In the genomic region with DNA sequence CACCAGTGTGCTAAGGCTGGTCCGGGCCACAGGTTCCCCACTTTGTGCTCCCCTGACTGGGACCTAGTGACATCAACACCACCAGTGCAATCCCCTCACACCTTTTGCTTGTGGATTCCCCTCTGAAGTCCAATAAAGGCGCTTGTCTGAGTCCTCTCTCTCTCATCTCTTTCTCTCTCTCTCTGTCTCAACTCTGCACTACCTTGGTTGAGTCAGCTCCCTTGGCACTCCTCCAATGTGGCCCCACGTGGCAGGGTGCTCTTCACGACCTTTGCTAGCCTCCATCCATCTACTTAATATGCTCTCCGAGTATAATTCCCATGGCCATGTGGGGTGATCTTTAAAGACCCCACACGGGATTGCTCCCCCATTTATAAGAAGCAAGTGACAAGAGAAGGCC, we compare ENCODE assay signal across 19 cellular contexts.
A peak's percentile ranks its signal among the peaks of the same experiment; 100 is the strongest.
DNase-seq lines count a peak whose midpoint lies in the region; ATAC-seq and TF ChIP-seq lines count a peak whose summit lies in the region.
"Had no signal": no experiment of that assay in that cellular context is flagged by ENCODE, and none has a peak within 500 bp of the region (broad histone marks: within the 10 kb centered on the region; RNA-seq: fewer than 3 reads in every experiment).

No MANE protein-coding gene starts in this region.

- no peak overlapping the region for H3K9ac ChIP-seq in PC-3 (ENCODE audit: low read length)

- no peaks in the 10 kb centered on the region for H3K9me3 Mint-ChIP-seq in MCF 10A (ENCODE audit: unreplicated experiment)
- H3K9me3 Mint-ChIP-seq in stimulated activated effector memory CD8-positive, alpha-beta T cell treated with anti-CD3 and anti-CD28 coated beads, Interleukin-12 subunit alpha, Interleukin-12 subunit beta, amount 100 ng/mL, for 72 hours = no peaks in the 10 kb centered on the region
- H3K9me3 Mint-ChIP-seq: mesothelial cell of epicardium had no signal

- H3K4me1 ChIP-seq in breast epithelium = no peaks in the 10 kb centered on the region
- H3K4me1 ChIP-seq in PC-3 (ENCODE audit: insufficient read depth, low read length) = peaks cover 11% of the 10 kb centered on the region
- H3K4me1 ChIP-seq: right atrium auricular region, testis had no signal

- no peak overlapping the region for H3K4me3 Mint-ChIP-seq in MCF 10A (ENCODE audit: unreplicated experiment)
- H3K4me3 Mint-ChIP-seq in stimulated activated effector memory CD8-positive, alpha-beta T cell treated with anti-CD3 and anti-CD28 coated beads, Interleukin-12 subunit alpha, Interleukin-12 subunit beta, amount 100 ng/mL, for 72 hours = no peak overlapping the region
- H3K4me3 Mint-ChIP-seq: mesothelial cell of epicardium had no signal

- H3K4me3 ChIP-seq in breast epithelium (no peak overlapping the region), PC-3 (ENCODE audit: low read length) (no peak overlapping the region), epithelial cell of esophagus (ENCODE audit: low read length) (no peak overlapping the region)
- H3K4me3 ChIP-seq: hepatocyte, right atrium auricular region, testis had no signal

- H3K36me3 ChIP-seq in breast epithelium (no peaks in the 10 kb centered on the region), PC-3 (ENCODE audit: low read depth, low read length) (no peaks in the 10 kb centered on the region)

- CTCF ChIA-PET in MCF 10A (lab: Yijun Ruan, JAX) = interaction anchor here (0.5 kb wide), 1 partner anchor 330 kb away, joined by 3 read pairs; no protein-coding TSS in a partner anchor
- CTCF ChIA-PET in PC-3 (lab: Charles Lee) = no interaction called here

- H3K27me3 ChIP-seq in breast epithelium (no peaks in the 10 kb centered on the region), PC-3 (ENCODE audit: low read length) (no peaks in the 10 kb centered on the region)
- H3K27me3 ChIP-seq: hepatocyte, right atrium auricular region, testis had no signal

- no peak for ATAC-seq in PC-3
- ATAC-seq in stimulated activated effector memory CD8-positive, alpha-beta T cell treated with anti-CD3 and anti-CD28 coated beads, Interleukin-12 subunit alpha, Interleukin-12 subunit beta, amount 100 ng/mL, for 72 hours = peak; percentile 37
- ATAC-seq: left cardiac atrium, SK-N-SH treated with all-trans-retinoic acid at 6 μM for 48 hours had no signal

- no peak overlapping the region for H3K27ac Mint-ChIP-seq in MCF 10A (ENCODE audit: low read depth, unreplicated experiment)
- peak overlapping the region; percentile 32 for H3K27ac Mint-ChIP-seq in stimulated activated effector memory CD8-positive, alpha-beta T cell treated with anti-CD3 and anti-CD28 coated beads, Interleukin-12 subunit alpha, Interleukin-12 subunit beta, amount 100 ng/mL, for 72 hours
- H3K27ac Mint-ChIP-seq: mesothelial cell of epicardium had no signal

- DNase-seq in MCF 10A (ENCODE audit: unreplicated experiment) = peak; percentile 86
- DNase-seq in breast epithelium (ENCODE audit: low spot score in 2 of 2) = no peak
- peak; percentile 42 for DNase-seq in PC-3
- peak; percentile 68 for DNase-seq in epithelial cell of esophagus (ENCODE audit: low read depth)
- no peak for DNase-seq in stimulated activated effector memory CD8-positive, alpha-beta T cell treated with anti-CD3 and anti-CD28 coated beads, Interleukin-12 subunit alpha, Interleukin-12 subunit beta, amount 100 ng/mL, for 72 hours (ENCODE audit: low spot score in 2 of 2)
- no peak for DNase-seq in dedifferentiated amniotic fluid mesenchymal stem cell (ENCODE audit: extremely low spot score)
- DNase-seq in GF-D8 (lab: John Stamatoyannopoulos, UW) = no peak
- no peak for DNase-seq in DMS 273 (lab: John Stamatoyannopoulos, UW; ENCODE audit: unreplicated experiment)
- DNase-seq: activated effector memory CD4-positive, alpha-beta T cell treated with anti-CD3 and anti-CD28 coated beads, Interleukin-2, amount 50 U/mL, for 16 hours; COR-L47; HCEC 1CT; left cardiac atrium; MV-4-11; NCI-H69; testis had no signal

- POLR2A ChIA-PET in MCF 10A (lab: Yijun Ruan, JAX) = no interaction called here
- POLR2A ChIA-PET in PC-3 (lab: Charles Lee; ENCODE audit: unreplicated experiment) = no interaction called here

- no peaks in the 10 kb centered on the region for H3K79me2 ChIP-seq in PC-3 (ENCODE audit: low read length)
- H3K79me2 ChIP-seq: hepatocyte had no signal

- H4K20me1 ChIP-seq in PC-3 (ENCODE audit: low read length) = no peaks in the 10 kb centered on the region

- no peaks in the 10 kb centered on the region for H3F3A ChIP-seq in PC-3 (ENCODE audit: low read length, unreplicated experiment)

- intact Hi-C loops in MCF 10A (cut with micrococcal nuclease) (no loop called here), breast epithelium (cut with DNase I; ENCODE audit: low total_unique reads) (no loop called here), PC-3 (cut with micrococcal nuclease) (no loop called here)

- H3K9me2 ChIP-seq in PC-3 (replicated peaks; ENCODE audit: low read length) = no peaks in the 10 kb centered on the region

- H3K27me3 Mint-ChIP-seq in MCF 10A (ENCODE audit: insufficient read depth, unreplicated experiment) = no peaks in the 10 kb centered on the region

- no peak for TF ChIP-seq CTCF in MCF 10A (IDR thresholded peaks at IDR 0.05; ENCODE audit: unreplicated experiment)
- no peak for TF ChIP-seq CTCF in breast epithelium (IDR thresholded peaks at IDR 0.05)
- TF ChIP-seq CTCF in PC-3 (conservative IDR thresholded peaks at IDR 0.05; ENCODE audit: low read depth, low read length) = no peak
- TF ChIP-seq CTCF in epithelial cell of esophagus (IDR thresholded peaks at IDR 0.05; ENCODE audit: insufficient read depth, low read depth, low read length, missing control alignments) = no peak

- H3K27ac ChIP-seq in breast epithelium = no peak overlapping the region
- H3K27ac ChIP-seq in PC-3 (ENCODE audit: low read length) = no peak overlapping the region
- H3K27ac ChIP-seq: right atrium auricular region, testis had no signal

- no peak for TF ChIP-seq POLR2A in breast epithelium (IDR thresholded peaks at IDR 0.05)

- H3K36me3 Mint-ChIP-seq in MCF 10A (ENCODE audit: insufficient read depth, unreplicated experiment) = no peaks in the 10 kb centered on the region
- no peaks in the 10 kb centered on the region for H3K36me3 Mint-ChIP-seq in stimulated activated effector memory CD8-positive, alpha-beta T cell treated with anti-CD3 and anti-CD28 coated beads, Interleukin-12 subunit alpha, Interleukin-12 subunit beta, amount 100 ng/mL, for 72 hours
- H3K36me3 Mint-ChIP-seq: mesothelial cell of epicardium had no signal

- no peak overlapping the region for H2AFZ ChIP-seq in PC-3 (ENCODE audit: low read length)
- H2AFZ ChIP-seq: hepatocyte had no signal

- H3K4me1 Mint-ChIP-seq in MCF 10A (ENCODE audit: insufficient read depth, unreplicated experiment) = peaks cover 8% of the 10 kb centered on the region
- peaks cover 13% of the 10 kb centered on the region for H3K4me1 Mint-ChIP-seq in stimulated activated effector memory CD8-positive, alpha-beta T cell treated with anti-CD3 and anti-CD28 coated beads, Interleukin-12 subunit alpha, Interleukin-12 subunit beta, amount 100 ng/mL, for 72 hours

- no TSS peak for BruUV-seq in MCF 10A (replicated peaks; lab: Mats Ljungman, UMichigan)
- no TSS peak for BruUV-seq in PC-3 (replicated peaks; lab: Mats Ljungman, UMichigan)

- H3K9me3 ChIP-seq in breast epithelium (no peaks in the 10 kb centered on the region), PC-3 (ENCODE audit: low read length) (no peaks in the 10 kb centered on the region)
- H3K9me3 ChIP-seq: right atrium auricular region, testis had no signal

- no peak overlapping the region for H3K4me2 ChIP-seq in PC-3 (ENCODE audit: low read length)
- H3K4me2 ChIP-seq: hepatocyte had no signal

Comparison
In these comparisons a context has a peak if more than half of its experiments do, and no peak if none do; other contexts are left out.
1. DNase-seq: peak in MCF 10A (single experiment), PC-3 (single experiment) and epithelial cell of esophagus (single experiment); none in breast epithelium (0 of 2), stimulated activated effector memory CD8-positive, alpha-beta T cell treated with anti-CD3 and anti-CD28 coated beads, Interleukin-12 subunit alpha, Interleukin-12 subunit beta, amount 100 ng/mL, for 72 hours (0 of 2), dedifferentiated amniotic fluid mesenchymal stem cell (single experiment), GF-D8 (single experiment) and DMS 273 (single experiment).